In the genomic region with DNA sequence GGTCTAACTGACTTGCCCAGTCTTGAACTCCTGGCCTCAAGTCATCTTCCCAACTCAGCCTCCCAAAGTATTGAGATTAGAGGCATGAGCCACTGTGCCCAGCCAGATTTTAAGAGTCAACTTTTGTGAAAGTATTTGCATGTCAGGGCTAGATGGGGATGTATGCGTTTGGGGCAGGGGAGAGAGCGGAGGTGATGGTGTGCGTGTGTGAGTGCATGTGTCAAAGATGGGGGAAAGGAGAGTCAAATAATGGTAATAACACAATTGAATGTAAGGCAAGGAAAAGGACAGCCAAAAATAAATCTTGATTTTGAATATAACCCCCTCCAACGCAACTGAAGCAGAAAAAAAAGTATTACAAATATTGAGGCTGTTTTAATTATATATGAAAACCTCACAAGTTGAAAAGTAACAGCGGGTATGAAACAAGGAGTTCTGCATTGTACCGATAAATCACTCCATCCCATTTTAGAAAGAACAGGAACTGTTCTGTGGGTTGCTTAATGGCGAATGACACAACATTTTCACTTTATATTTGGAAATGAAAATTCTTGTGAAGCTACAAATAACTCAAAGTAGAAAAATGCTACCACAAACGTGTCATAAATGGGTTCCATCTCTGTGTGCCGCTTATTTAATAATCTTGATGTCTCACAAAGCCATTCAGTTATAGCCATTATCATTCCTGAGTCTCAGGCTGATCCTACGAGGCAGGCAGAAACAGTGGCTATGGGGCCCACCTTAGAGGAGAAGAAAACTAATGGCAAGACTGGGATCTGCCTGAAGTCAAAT, we compare ENCODE assay signal across 1 cellular context.
TF ChIP-seq lines count a peak whose summit lies in the region.

No MANE protein-coding gene starts in this region.

TF ChIP-seq in IMR-90, 13 proteins besides CTCF, POLR2A, EP300 and RAD21:
- TF ChIP-seq, protein P1, sequence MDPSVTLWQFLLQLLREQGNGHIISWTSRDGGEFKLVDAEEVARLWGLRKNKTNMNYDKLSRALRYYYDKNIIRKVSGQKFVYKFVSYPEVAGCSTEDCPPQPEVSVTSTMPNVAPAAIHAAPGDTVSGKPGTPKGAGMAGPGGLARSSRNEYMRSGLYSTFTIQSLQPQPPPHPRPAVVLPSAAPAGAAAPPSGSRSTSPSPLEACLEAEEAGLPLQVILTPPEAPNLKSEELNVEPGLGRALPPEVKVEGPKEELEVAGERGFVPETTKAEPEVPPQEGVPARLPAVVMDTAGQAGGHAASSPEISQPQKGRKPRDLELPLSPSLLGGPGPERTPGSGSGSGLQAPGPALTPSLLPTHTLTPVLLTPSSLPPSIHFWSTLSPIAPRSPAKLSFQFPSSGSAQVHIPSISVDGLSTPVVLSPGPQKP (IDR thresholded peaks at IDR 0.05; ENCODE audit: borderline replicate concordance, low read depth, low read length) = no peak
- TF ChIP-seq BHLHE40 (IDR thresholded peaks at IDR 0.05; ENCODE audit: low read depth, low read length) (no peak), RCOR1 (IDR thresholded peaks at IDR 0.05; ENCODE audit: insufficient replicate concordance, low read length) (no peak), MAZ (IDR thresholded peaks at IDR 0.05; ENCODE audit: borderline replicate concordance, low read depth, low read length) (no peak), NFE2L2 (IDR thresholded peaks at IDR 0.05; ENCODE audit: low read depth, low read length) (no peak), SMC3 (IDR thresholded peaks at IDR 0.05; ENCODE audit: low read depth, low read length) (no peak), CEBPB (IDR thresholded peaks at IDR 0.05; ENCODE audit: low read depth, low read length) (no peak), CHD1 (IDR thresholded peaks at IDR 0.05; ENCODE audit: low read depth, low read length) (no peak), FOS (IDR thresholded peaks at IDR 0.05; ENCODE audit: low read depth, low read length) (no peak), RFX5 (IDR thresholded peaks at IDR 0.05; ENCODE audit: low read depth, low read length) (no peak), MXI1 (IDR thresholded peaks at IDR 0.05; ENCODE audit: borderline replicate concordance, low read depth, low read length) (no peak), MAFK (IDR thresholded peaks at IDR 0.05; ENCODE audit: low read depth, low read length) (no peak)
- TF ChIP-seq, protein P2, sequence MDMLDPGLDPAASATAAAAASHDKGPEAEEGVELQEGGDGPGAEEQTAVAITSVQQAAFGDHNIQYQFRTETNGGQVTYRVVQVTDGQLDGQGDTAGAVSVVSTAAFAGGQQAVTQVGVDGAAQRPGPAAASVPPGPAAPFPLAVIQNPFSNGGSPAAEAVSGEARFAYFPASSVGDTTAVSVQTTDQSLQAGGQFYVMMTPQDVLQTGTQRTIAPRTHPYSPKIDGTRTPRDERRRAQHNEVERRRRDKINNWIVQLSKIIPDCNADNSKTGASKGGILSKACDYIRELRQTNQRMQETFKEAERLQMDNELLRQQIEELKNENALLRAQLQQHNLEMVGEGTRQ (IDR thresholded peaks at IDR 0.05; ENCODE audit: low read depth, low read length) = no peak
TF ChIP-seq in IMR-90: peak in this region for 0.
